In genomic region chr13:36904219-36904618, GRCh38 we compare ENCODE assay signal across 19 cellular contexts. TPM values are rescaled to one million over a fixed set of nuclear protein-coding genes. Genes with fewer than 3 reads are reported as not detected.
DNase-seq lines count a peak whose midpoint lies in the region; TF ChIP-seq lines count a peak whose summit lies in the region.
"Had no signal": no experiment of that assay in that cellular context is flagged by ENCODE, and none has a peak within 500 bp of the region (broad histone marks: within the 10 kb centered on the region; RNA-seq: fewer than 3 reads in every experiment).

No MANE protein-coding gene starts in this region.

- H3K9me3 Mint-ChIP-seq in mesothelial cell of epicardium: peaks cover 24% of the 10 kb centered on the region
- H3K9me3 Mint-ChIP-seq: activated B cell treated with CpG ODN at 0.5 μM for 24 hours had no signal

- TF ChIP-seq CTCF in VCaP (conservative IDR thresholded peaks at IDR 0.05): no peak
- TF ChIP-seq CTCF in mesothelial cell of epicardium (IDR thresholded peaks at IDR 0.05; ENCODE audit: unreplicated experiment): no peak

- peaks cover 36% of the 10 kb centered on the region for H3K36me3 Mint-ChIP-seq in mesothelial cell of epicardium
- H3K36me3 Mint-ChIP-seq: activated naive CD8-positive, alpha-beta T cell; CD8-positive, alpha-beta memory T cell had no signal

- H3K27me3 Mint-ChIP-seq in mesothelial cell of epicardium (ENCODE audit: low read depth): no peaks in the 10 kb centered on the region

- peaks cover 12% of the 10 kb centered on the region for H3K4me1 Mint-ChIP-seq in mesothelial cell of epicardium
- H3K4me1 Mint-ChIP-seq: activated B cell treated with CpG ODN at 0.5 μM for 24 hours; CD8-positive, alpha-beta memory T cell had no signal

- H3K27ac Mint-ChIP-seq in mesothelial cell of epicardium: no peak overlapping the region
- H3K27ac Mint-ChIP-seq: activated B cell treated with CpG ODN at 0.5 μM for 24 hours; activated naive CD8-positive, alpha-beta T cell; CD8-positive, alpha-beta memory T cell; nephron progenitor cell had no signal

- DNase-seq in COLO668 (lab: John Stamatoyannopoulos, UW; ENCODE audit: unreplicated experiment) (peak; percentile 95), NCI-H1436 treated with DMSO at 0.1 percent for 48 hours (lab: John Stamatoyannopoulos, UW) (peak; percentile 95), NCI-H2227 treated with DMSO at 0.1 percent for 48 hours (lab: John Stamatoyannopoulos, UW) (peak; percentile 92), hepatic stellate cell (ENCODE audit: low spot score) (no peak), KG1 (lab: John Stamatoyannopoulos, UW) (no peak), mesothelial cell of epicardium (ENCODE audit: low spot score in 2 of 2, unreplicated experiment in 2 of 2) (no peak), NK-92 (lab: John Stamatoyannopoulos, UW; ENCODE audit: unreplicated experiment) (no peak)
- DNase-seq: ACHN; activated B cell treated with CpG ODN at 0.5 μM for 24 hours; CD8-positive, alpha-beta memory T cell; hypothalamus; MM.1S; nephron progenitor cell; stimulated activated CD4-positive, alpha-beta T cell treated with anti-CD3 and anti-CD28 coated beads, Interleukin-2, amount 100 ng/mL, for 24 hours; SW 1271 had no signal

- H3K27ac ChIP-seq in VCaP: peak overlapping the region; percentile 48
- H3K27ac ChIP-seq: right atrium auricular region, tibial nerve had no signal

- no peak overlapping the region for H3K4me3 Mint-ChIP-seq in mesothelial cell of epicardium
- H3K4me3 Mint-ChIP-seq: activated B cell treated with CpG ODN at 0.5 μM for 24 hours; activated naive CD8-positive, alpha-beta T cell; CD8-positive, alpha-beta memory T cell; nephron progenitor cell had no signal

RNA-seq across cellular contexts. Expression of gene SMAD9, which starts 15.8 kb away (rescaled TPM):
- 30.9 to 32.3 TPM (median 31.9 TPM) in 3 replicates for total RNA-seq in mesothelial cell of epicardium
- total RNA-seq: activated B cell treated with CpG ODN at 0.5 μM for 24 hours; CD8-positive, alpha-beta memory T cell had no signal

Comparison
In these comparisons a context has a peak if more than half of its experiments do, and no peak if none do; other contexts are left out.
1. DNase-seq: peak in COLO668 (single experiment), NCI-H1436 treated with DMSO at 0.1 percent for 48 hours (single experiment) and NCI-H2227 treated with DMSO at 0.1 percent for 48 hours (single experiment); none in hepatic stellate cell (single experiment), KG1 (single experiment), mesothelial cell of epicardium (0 of 2) and NK-92 (single experiment).